ENCODE assay signal across 1 cellular context in the genomic region with DNA sequence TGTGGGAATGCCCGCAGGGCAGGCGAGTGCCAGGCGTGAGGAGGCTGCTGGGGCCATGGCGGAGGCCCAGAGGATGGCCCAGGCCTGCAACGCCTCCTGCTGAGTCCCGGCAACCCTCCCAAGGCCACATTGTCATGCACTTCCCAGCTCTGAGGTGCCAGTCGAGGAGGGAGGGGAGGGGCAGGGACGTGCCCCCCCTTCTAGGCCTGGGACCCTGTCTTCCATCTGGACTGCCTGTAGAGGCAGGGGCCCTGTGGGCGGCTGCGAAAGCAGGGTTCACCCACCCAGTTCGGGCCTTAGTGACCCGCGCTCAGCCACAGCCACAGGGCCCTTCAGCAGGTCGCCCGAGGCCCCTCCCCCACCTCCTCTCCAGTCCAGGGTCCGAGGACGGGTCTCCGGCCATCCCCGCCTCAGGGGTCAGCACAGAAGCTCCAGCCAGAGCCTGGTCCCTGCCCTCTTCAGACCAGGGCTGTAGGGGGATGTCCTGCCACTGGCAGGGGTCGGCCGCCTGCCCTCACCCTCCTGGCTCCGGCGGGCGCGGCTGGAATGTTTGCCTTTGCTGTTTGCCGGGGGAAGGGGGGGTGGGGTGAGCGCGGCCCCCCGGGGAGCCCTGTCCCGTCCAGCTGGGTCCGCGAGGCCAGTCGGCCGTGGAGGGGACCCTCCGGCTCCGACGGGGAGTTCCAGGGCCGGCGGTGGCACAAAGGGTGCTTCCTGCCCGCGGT.
TF ChIP-seq lines count a peak whose summit lies in the region.

No MANE protein-coding gene starts in this region.

TF ChIP-seq in HepG2, 621 proteins besides CTCF, POLR2A, EP300 and RAD21 (continued from another document and continues in another):
- TF ChIP-seq KLF11 (CRISPR knock-in tag; IDR thresholded peaks at IDR 0.05) (0 out of 2 replicates have a peak, but pooled peaks have one; percentile 19), ZNF607 (CRISPR knock-in tag; IDR thresholded peaks at IDR 0.05; ENCODE audit: borderline replicate concordance) (peak; percentile 60), TGIF2 (CRISPR knock-in tag; IDR thresholded peaks at IDR 0.05) (peak; percentile 68), ARHGAP35 (CRISPR knock-in tag; IDR thresholded peaks at IDR 0.05; ENCODE audit: borderline replicate concordance) (peak; percentile 61; the same call in 1 of the 2 replicates), HIVEP1 (CRISPR knock-in tag; IDR thresholded peaks at IDR 0.05) (peak; percentile 91), MAZ (IDR thresholded peaks at IDR 0.05; ENCODE audit: borderline replicate concordance, low read depth, low read length) (peak; percentile 19; the same call in 1 of the 2 replicates), MAZ (CRISPR knock-in tag; IDR thresholded peaks at IDR 0.05; ENCODE audit: low read depth) (peak; percentile 48), SSRP1 (CRISPR knock-in tag; IDR thresholded peaks at IDR 0.05) (peak; percentile 19; the same call in 1 of the 2 replicates), ZNF672 (CRISPR knock-in tag; IDR thresholded peaks at IDR 0.05) (no peak), KDM5B (CRISPR knock-in tag; IDR thresholded peaks at IDR 0.05; ENCODE audit: borderline replicate concordance) (peak; percentile 62; the same call in 1 of the 2 replicates), SP4 (CRISPR knock-in tag; IDR thresholded peaks at IDR 0.05) (peak; percentile 70; the same call in 1 of the 2 replicates), FOXO1 (CRISPR knock-in tag; IDR thresholded peaks at IDR 0.05) (0 out of 2 replicates have a peak, but pooled peaks have one; percentile 31), ISL2 (CRISPR knock-in tag; IDR thresholded peaks at IDR 0.05) (peak; percentile 61), RFXANK (CRISPR knock-in tag; IDR thresholded peaks at IDR 0.05) (0 out of 2 replicates have a peak, but pooled peaks have one; percentile 32), ZNF350 (CRISPR knock-in tag; IDR thresholded peaks at IDR 0.05; ENCODE audit: borderline replicate concordance, low read depth) (peak; percentile 56; the same call in 1 of the 2 replicates), ARNT2 (CRISPR knock-in tag; IDR thresholded peaks at IDR 0.05; ENCODE audit: low read depth) (0 out of 2 replicates have a peak, but pooled peaks have one; percentile 16), NR2F1 (CRISPR knock-in tag; IDR thresholded peaks at IDR 0.05) (peak in 1 of 2 experiments; percentile 38; a peak in 1 of 4 replicates), CCDC6 (CRISPR knock-in tag; IDR thresholded peaks at IDR 0.05) (peak; percentile 56; the same call in 1 of the 2 replicates), ZNF790 (CRISPR knock-in tag; IDR thresholded peaks at IDR 0.05; ENCODE audit: borderline replicate concordance) (no peak; the same call in 1 of the 2 replicates), ZFY (CRISPR knock-in tag; IDR thresholded peaks at IDR 0.05) (peak; percentile 89), ZNF703 (CRISPR knock-in tag; IDR thresholded peaks at IDR 0.05; ENCODE audit: borderline replicate concordance) (no peak; the same call in 1 of the 2 replicates), ZBTB20 (CRISPR knock-in tag; IDR thresholded peaks at IDR 0.05; ENCODE audit: borderline replicate concordance, low read depth) (no peak), ZNF207 (IDR thresholded peaks at IDR 0.05; ENCODE audit: borderline replicate concordance) (no peak), ZNF572 (CRISPR knock-in tag; IDR thresholded peaks at IDR 0.05) (no peak), MXI1 (IDR thresholded peaks at IDR 0.05; ENCODE audit: borderline replicate concordance, low read depth, low read length) (peak; percentile 9; the same call in 1 of the 3 replicates), ZNF160 (CRISPR knock-in tag; IDR thresholded peaks at IDR 0.05) (peak; percentile 16; the same call in 1 of the 2 replicates), SAP130 (CRISPR knock-in tag; IDR thresholded peaks at IDR 0.05; ENCODE audit: low read depth) (peak; percentile 47), ZBTB7B (CRISPR knock-in tag; IDR thresholded peaks at IDR 0.05) (peak; percentile 99), ELF1 (CRISPR knock-in tag; IDR thresholded peaks at IDR 0.05) (0 out of 2 replicates have a peak, but pooled peaks have one; percentile 8), SALL2 (CRISPR knock-in tag; IDR thresholded peaks at IDR 0.05) (peak; percentile 79)
- TF ChIP-seq, protein P1, sequence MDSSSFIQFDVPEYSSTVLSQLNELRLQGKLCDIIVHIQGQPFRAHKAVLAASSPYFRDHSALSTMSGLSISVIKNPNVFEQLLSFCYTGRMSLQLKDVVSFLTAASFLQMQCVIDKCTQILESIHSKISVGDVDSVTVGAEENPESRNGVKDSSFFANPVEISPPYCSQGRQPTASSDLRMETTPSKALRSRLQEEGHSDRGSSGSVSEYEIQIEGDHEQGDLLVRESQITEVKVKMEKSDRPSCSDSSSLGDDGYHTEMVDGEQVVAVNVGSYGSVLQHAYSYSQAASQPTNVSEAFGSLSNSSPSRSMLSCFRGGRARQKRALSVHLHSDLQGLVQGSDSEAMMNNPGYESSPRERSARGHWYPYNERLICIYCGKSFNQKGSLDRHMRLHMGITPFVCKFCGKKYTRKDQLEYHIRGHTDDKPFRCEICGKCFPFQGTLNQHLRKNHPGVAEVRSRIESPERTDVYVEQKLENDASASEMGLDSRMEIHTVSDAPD (CRISPR knock-in tag; IDR thresholded peaks at IDR 0.05), result no peak
- TF ChIP-seq, protein P2, sequence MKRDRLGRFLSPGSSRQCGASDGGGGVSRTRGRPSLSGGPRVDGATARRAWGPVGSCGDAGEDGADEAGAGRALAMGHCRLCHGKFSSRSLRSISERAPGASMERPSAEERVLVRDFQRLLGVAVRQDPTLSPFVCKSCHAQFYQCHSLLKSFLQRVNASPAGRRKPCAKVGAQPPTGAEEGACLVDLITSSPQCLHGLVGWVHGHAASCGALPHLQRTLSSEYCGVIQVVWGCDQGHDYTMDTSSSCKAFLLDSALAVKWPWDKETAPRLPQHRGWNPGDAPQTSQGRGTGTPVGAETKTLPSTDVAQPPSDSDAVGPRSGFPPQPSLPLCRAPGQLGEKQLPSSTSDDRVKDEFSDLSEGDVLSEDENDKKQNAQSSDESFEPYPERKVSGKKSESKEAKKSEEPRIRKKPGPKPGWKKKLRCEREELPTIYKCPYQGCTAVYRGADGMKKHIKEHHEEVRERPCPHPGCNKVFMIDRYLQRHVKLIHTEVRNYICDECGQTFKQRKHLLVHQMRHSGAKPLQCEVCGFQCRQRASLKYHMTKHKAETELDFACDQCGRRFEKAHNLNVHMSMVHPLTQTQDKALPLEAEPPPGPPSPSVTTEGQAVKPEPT (CRISPR knock-in tag; IDR thresholded peaks at IDR 0.05; ENCODE audit: low read depth), result no peak
- TF ChIP-seq, protein P3, sequence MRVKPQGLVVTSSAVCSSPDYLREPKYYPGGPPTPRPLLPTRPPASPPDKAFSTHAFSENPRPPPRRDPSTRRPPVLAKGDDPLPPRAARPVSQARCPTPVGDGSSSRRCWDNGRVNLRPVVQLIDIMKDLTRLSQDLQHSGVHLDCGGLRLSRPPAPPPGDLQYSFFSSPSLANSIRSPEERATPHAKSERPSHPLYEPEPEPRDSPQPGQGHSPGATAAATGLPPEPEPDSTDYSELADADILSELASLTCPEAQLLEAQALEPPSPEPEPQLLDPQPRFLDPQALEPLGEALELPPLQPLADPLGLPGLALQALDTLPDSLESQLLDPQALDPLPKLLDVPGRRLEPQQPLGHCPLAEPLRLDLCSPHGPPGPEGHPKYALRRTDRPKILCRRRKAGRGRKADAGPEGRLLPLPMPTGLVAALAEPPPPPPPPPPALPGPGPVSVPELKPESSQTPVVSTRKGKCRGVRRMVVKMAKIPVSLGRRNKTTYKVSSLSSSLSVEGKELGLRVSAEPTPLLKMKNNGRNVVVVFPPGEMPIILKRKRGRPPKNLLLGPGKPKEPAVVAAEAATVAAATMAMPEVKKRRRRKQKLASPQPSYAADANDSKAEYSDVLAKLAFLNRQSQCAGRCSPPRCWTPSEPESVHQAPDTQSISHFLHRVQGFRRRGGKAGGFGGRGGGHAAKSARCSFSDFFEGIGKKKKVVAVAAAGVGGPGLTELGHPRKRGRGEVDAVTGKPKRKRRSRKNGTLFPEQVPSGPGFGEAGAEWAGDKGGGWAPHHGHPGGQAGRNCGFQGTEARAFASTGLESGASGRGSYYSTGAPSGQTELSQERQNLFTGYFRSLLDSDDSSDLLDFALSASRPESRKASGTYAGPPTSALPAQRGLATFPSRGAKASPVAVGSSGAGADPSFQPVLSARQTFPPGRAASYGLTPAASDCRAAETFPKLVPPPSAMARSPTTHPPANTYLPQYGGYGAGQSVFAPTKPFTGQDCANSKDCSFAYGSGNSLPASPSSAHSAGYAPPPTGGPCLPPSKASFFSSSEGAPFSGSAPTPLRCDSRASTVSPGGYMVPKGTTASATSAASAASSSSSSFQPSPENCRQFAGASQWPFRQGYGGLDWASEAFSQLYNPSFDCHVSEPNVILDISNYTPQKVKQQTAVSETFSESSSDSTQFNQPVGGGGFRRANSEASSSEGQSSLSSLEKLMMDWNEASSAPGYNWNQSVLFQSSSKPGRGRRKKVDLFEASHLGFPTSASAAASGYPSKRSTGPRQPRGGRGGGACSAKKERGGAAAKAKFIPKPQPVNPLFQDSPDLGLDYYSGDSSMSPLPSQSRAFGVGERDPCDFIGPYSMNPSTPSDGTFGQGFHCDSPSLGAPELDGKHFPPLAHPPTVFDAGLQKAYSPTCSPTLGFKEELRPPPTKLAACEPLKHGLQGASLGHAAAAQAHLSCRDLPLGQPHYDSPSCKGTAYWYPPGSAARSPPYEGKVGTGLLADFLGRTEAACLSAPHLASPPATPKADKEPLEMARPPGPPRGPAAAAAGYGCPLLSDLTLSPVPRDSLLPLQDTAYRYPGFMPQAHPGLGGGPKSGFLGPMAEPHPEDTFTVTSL (CRISPR knock-in tag; IDR thresholded peaks at IDR 0.05; ENCODE audit: borderline replicate concordance), result no peak
- TF ChIP-seq, protein P4, sequence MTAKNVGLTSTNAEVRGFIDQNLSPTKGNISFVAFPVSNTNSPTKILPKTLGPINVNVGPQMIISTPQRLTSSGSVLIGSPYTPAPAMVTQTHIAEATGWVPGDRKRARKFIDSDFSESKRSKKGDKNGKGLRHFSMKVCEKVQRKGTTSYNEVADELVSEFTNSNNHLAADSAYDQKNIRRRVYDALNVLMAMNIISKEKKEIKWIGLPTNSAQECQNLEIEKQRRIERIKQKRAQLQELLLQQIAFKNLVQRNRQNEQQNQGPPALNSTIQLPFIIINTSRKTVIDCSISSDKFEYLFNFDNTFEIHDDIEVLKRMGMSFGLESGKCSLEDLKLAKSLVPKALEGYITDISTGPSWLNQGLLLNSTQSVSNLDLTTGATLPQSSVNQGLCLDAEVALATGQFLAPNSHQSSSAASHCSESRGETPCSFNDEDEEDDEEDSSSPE (CRISPR knock-in tag; IDR thresholded peaks at IDR 0.05), result 0 out of 2 replicates have a peak, but pooled peaks have one; percentile 27
- TF ChIP-seq, protein P5, sequence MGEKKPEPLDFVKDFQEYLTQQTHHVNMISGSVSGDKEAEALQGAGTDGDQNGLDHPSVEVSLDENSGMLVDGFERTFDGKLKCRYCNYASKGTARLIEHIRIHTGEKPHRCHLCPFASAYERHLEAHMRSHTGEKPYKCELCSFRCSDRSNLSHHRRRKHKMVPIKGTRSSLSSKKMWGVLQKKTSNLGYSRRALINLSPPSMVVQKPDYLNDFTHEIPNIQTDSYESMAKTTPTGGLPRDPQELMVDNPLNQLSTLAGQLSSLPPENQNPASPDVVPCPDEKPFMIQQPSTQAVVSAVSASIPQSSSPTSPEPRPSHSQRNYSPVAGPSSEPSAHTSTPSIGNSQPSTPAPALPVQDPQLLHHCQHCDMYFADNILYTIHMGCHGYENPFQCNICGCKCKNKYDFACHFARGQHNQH (CRISPR knock-in tag; IDR thresholded peaks at IDR 0.05), result peak; percentile 36; the same call in 1 of the 2 replicates
- TF ChIP-seq, protein P6, sequence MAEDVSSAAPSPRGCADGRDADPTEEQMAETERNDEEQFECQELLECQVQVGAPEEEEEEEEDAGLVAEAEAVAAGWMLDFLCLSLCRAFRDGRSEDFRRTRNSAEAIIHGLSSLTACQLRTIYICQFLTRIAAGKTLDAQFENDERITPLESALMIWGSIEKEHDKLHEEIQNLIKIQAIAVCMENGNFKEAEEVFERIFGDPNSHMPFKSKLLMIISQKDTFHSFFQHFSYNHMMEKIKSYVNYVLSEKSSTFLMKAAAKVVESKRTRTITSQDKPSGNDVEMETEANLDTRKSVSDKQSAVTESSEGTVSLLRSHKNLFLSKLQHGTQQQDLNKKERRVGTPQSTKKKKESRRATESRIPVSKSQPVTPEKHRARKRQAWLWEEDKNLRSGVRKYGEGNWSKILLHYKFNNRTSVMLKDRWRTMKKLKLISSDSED (CRISPR knock-in tag; IDR thresholded peaks at IDR 0.05), result 0 out of 2 replicates have a peak, but pooled peaks have one; percentile 83
- TF ChIP-seq, protein P7, sequence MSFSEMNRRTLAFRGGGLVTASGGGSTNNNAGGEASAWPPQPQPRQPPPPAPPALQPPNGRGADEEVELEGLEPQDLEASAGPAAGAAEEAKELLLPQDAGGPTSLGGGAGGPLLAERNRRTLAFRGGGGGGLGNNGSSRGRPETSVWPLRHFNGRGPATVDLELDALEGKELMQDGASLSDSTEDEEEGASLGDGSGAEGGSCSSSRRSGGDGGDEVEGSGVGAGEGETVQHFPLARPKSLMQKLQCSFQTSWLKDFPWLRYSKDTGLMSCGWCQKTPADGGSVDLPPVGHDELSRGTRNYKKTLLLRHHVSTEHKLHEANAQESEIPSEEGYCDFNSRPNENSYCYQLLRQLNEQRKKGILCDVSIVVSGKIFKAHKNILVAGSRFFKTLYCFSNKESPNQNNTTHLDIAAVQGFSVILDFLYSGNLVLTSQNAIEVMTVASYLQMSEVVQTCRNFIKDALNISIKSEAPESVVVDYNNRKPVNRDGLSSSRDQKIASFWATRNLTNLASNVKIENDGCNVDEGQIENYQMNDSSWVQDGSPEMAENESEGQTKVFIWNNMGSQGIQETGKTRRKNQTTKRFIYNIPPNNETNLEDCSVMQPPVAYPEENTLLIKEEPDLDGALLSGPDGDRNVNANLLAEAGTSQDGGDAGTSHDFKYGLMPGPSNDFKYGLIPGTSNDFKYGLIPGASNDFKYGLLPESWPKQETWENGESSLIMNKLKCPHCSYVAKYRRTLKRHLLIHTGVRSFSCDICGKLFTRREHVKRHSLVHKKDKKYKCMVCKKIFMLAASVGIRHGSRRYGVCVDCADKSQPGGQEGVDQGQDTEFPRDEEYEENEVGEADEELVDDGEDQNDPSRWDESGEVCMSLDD (CRISPR knock-in tag; IDR thresholded peaks at IDR 0.05; ENCODE audit: borderline replicate concordance), result peak; percentile 91; the same call in 1 of the 2 replicates
- TF ChIP-seq, protein P8, sequence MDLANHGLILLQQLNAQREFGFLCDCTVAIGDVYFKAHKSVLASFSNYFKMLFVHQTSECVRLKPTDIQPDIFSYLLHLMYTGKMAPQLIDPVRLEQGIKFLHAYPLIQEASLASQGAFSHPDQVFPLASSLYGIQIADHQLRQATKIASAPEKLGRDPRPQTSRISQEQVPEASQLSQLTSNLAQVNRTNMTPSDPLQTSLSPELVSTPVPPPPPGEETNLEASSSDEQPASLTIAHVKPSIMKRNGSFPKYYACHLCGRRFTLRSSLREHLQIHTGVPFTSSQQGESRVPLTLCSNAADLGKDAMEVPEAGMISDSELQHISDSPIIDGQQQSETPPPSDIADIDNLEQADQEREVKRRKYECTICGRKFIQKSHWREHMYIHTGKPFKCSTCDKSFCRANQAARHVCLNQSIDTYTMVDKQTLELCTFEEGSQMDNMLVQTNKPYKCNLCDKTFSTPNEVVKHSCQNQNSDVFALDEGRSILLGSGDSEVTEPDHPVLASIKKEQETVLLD (CRISPR knock-in tag; IDR thresholded peaks at IDR 0.05; ENCODE audit: low read depth), result no peak; the same call in 1 of the 2 replicates
